Comparison of ENCODE assay signal across 25 cellular contexts in genomic region chr1:19177811-19178210, GRCh38.
"Had no signal": no experiment of that assay in that cellular context is flagged by ENCODE, and none has a peak within 500 bp of the region (broad histone marks: within the 10 kb centered on the region; RNA-seq: fewer than 3 reads in every experiment).

No MANE protein-coding gene starts in this region.

- H3K27ac Mint-ChIP-seq: progenitor cell of endocrine pancreas; stimulated activated memory B cell treated with anti-CD40 and anti-IgM and Interleukin-4, amounts not matched to agents 10 μg/mL and 1 μg/mL and 100 μg/mL, for 72 hours had no signal

- H3K4me3 ChIP-seq: hepatocyte, left ventricle myocardium inferior, lung, mucosa of descending colon, ovary, sigmoid colon, spleen, tibial nerve, upper lobe of left lung, vagina had no signal

- H3K27me3 ChIP-seq: hepatocyte, ovary, sigmoid colon, spleen, tibial nerve, upper lobe of left lung, vagina had no signal

- H3K27ac ChIP-seq: hepatocyte, ovary, sigmoid colon, spleen, tibial nerve, upper lobe of left lung, vagina had no signal

- FAIRE-seq: small intestine had no signal

- ATAC-seq: mucosa of descending colon; naive thymus-derived CD4-positive, alpha-beta T cell; natural killer cell treated with Interleukin-12 subunit alpha and Interleukin-12 subunit beta and Interleukin-15 and Interleukin-18, amount 100 ng/mL, for 72 hours; right cardiac atrium; stimulated activated memory B cell treated with anti-CD40 and anti-IgM and Interleukin-4, amounts not matched to agents 10 μg/mL and 1 μg/mL and 100 μg/mL, for 72 hours; stimulated activated naive CD8-positive, alpha-beta T cell treated with anti-CD3 and anti-CD28 coated beads, Interleukin-15, amount 100 ng/mL, for 72 hours had no signal

- H3K4me3 Mint-ChIP-seq: naive thymus-derived CD4-positive, alpha-beta T cell; natural killer cell treated with Interleukin-12 subunit alpha and Interleukin-12 subunit beta and Interleukin-15 and Interleukin-18, amount 100 ng/mL, for 72 hours; stimulated activated memory B cell treated with anti-CD40 and anti-IgM and Interleukin-4, amounts not matched to agents 10 μg/mL and 1 μg/mL and 100 μg/mL, for 72 hours; stimulated activated naive CD8-positive, alpha-beta T cell treated with anti-CD3 and anti-CD28 coated beads, Interleukin-15, amount 100 ng/mL, for 72 hours had no signal

- DNase-seq: islet precursor cell; left ventricle myocardium inferior; midbrain; mucosa of descending colon; naive thymus-derived CD4-positive, alpha-beta T cell; ovary; right cardiac atrium; sigmoid colon; small intestine; spleen; stimulated activated CD4-positive, alpha-beta T cell treated with anti-CD3 and anti-CD28 coated beads, Interleukin-1b, Interleukin-23, amount 100 ng/mL, for 48 hours; stimulated activated CD4-positive, alpha-beta T cell treated with anti-CD3 and anti-CD28 coated beads, Interleukin-2, amount 100 ng/mL, for 48 hours; stimulated activated CD4-positive, alpha-beta T cell treated with anti-CD3 and anti-CD28 coated beads, Interleukin-4, amount 100 ng/mL, for 4 hours; stimulated activated CD8-positive, alpha-beta memory T cell treated with anti-CD3 and anti-CD28 coated beads, Interleukin-4, amount 100 ng/mL, for 48 hours; stimulated activated naive CD4-positive, alpha-beta T cell treated with Interleukin-2 at 50 U/mL for 16 hours; stimulated activated naive CD8-positive, alpha-beta T cell treated with anti-CD3 and anti-CD28 coated beads, Interleukin-15, amount 100 ng/mL, for 72 hours; substantia nigra; upper lobe of left lung had no signal

- H3K4me1 ChIP-seq: sigmoid colon, tibial nerve, vagina had no signal

- H3K36me3 ChIP-seq: ovary had no signal

- H3K9me3 Mint-ChIP-seq: natural killer cell treated with Interleukin-12 subunit alpha and Interleukin-12 subunit beta and Interleukin-15 and Interleukin-18, amount 100 ng/mL, for 72 hours; stimulated activated memory B cell treated with anti-CD40 and anti-IgM and Interleukin-4, amounts not matched to agents 10 μg/mL and 1 μg/mL and 100 μg/mL, for 72 hours; stimulated activated naive CD8-positive, alpha-beta T cell treated with anti-CD3 and anti-CD28 coated beads, Interleukin-15, amount 100 ng/mL, for 72 hours had no signal

- H3K9me3 ChIP-seq: left ventricle myocardium inferior, mucosa of descending colon, ovary, sigmoid colon, spleen, tibial nerve, upper lobe of left lung, vagina had no signal

- H3K4me1 Mint-ChIP-seq: stimulated activated memory B cell treated with anti-CD40 and anti-IgM and Interleukin-4, amounts not matched to agents 10 μg/mL and 1 μg/mL and 100 μg/mL, for 72 hours had no signal

- H3K27me3 Mint-ChIP-seq: naive thymus-derived CD4-positive, alpha-beta T cell; natural killer cell treated with Interleukin-12 subunit alpha and Interleukin-12 subunit beta and Interleukin-15 and Interleukin-18, amount 100 ng/mL, for 72 hours; progenitor cell of endocrine pancreas; stimulated activated memory B cell treated with anti-CD40 and anti-IgM and Interleukin-4, amounts not matched to agents 10 μg/mL and 1 μg/mL and 100 μg/mL, for 72 hours; stimulated activated naive CD8-positive, alpha-beta T cell treated with anti-CD3 and anti-CD28 coated beads, Interleukin-15, amount 100 ng/mL, for 72 hours had no signal

- H2AFZ ChIP-seq: hepatocyte had no signal
